ENCODE assay signal across 1 cellular context in genomic region chr3:48430359-48431101, GRCh38.
TF ChIP-seq lines count a peak whose summit lies in the region.

No MANE protein-coding gene starts in this region.

TF ChIP-seq in GM23338, 12 proteins besides CTCF, POLR2A, EP300 and RAD21 (continued from another document):
- TF ChIP-seq ZNF114 (CRISPR knock-in tag; IDR thresholded peaks at IDR 0.05) (no peak), NANOG (IDR thresholded peaks at IDR 0.05; ENCODE audit: borderline replicate concordance) (no peak)
TF ChIP-seq in GM23338: peak in this region for 0.
